Comparison of ENCODE assay signal across 8 cellular contexts in genomic region chr19:46347985-46348384, GRCh38. TPM values are rescaled to one million over a fixed set of nuclear protein-coding genes. Genes with fewer than 3 reads are reported as not detected.
A peak's percentile ranks its signal among the peaks of the same experiment; 100 is the strongest.
DNase-seq lines count a peak whose midpoint lies in the region; FAIRE-seq and TF ChIP-seq lines count a peak whose summit lies in the region.

No MANE protein-coding gene starts in this region.

- H3K36me3 ChIP-seq in A673 (ENCODE audit: insufficient read depth, low read length, poor library complexity, severe bottlenecking) (no peaks in the 10 kb centered on the region), HEK293 (ENCODE audit: control insufficient read depth in 2 of 2, insufficient read depth in 1 of 2, low read length in 2 of 2) (peaks cover 6 to 35% of the 10 kb centered on the region in 2 experiments; a peak in 2 of 3 replicates), astrocyte (ENCODE audit: insufficient read depth, low read length) (no peaks in the 10 kb centered on the region)

- H3K27ac ChIP-seq in A673 (ENCODE audit: low read depth, low read length, poor library complexity, severe bottlenecking) (no peak overlapping the region), HEK293 (ENCODE audit: extremely low read depth, low read depth, low read length) (no peak overlapping the region), astrocyte (ENCODE audit: low read depth, low read length) (no peak overlapping the region)

- peaks cover 53% of the 10 kb centered on the region for H4K20me1 ChIP-seq in astrocyte (ENCODE audit: insufficient read depth, low read length)

- no peaks in the 10 kb centered on the region for H3K27me3 Mint-ChIP-seq in astrocyte (ENCODE audit: low read depth, unreplicated experiment)
- H3K27me3 Mint-ChIP-seq in mesothelial cell of epicardium (ENCODE audit: low read depth): no peaks in the 10 kb centered on the region

- H3K9ac ChIP-seq in astrocyte (ENCODE audit: low read length): peak overlapping the region; percentile 96

- peaks cover 20% of the 10 kb centered on the region for H3K4me1 ChIP-seq in A673 (ENCODE audit: insufficient read depth, low read length, poor library complexity, severe bottlenecking)
- peaks cover 19% of the 10 kb centered on the region for H3K4me1 ChIP-seq in HEK293 (ENCODE audit: control insufficient read depth, insufficient read depth, low read length)
- H3K4me1 ChIP-seq in astrocyte (ENCODE audit: insufficient read depth, low read length): peaks cover 33% of the 10 kb centered on the region

- peaks cover 61% of the 10 kb centered on the region for H3K79me2 ChIP-seq in astrocyte (ENCODE audit: insufficient read depth, low read length)

- H3K27ac Mint-ChIP-seq in astrocyte (ENCODE audit: unreplicated experiment): peak overlapping the region; percentile 85
- peak overlapping the region; percentile 65 for H3K27ac Mint-ChIP-seq in mesothelial cell of epicardium

- H3K4me3 Mint-ChIP-seq in astrocyte (ENCODE audit: unreplicated experiment) (peak overlapping the region; percentile 97), mesothelial cell of epicardium (peak overlapping the region; percentile 96)

- H2AFZ ChIP-seq in astrocyte (ENCODE audit: low read depth, low read length): no peak overlapping the region

- no peak for DNase-seq in A673 (ENCODE audit: low spot score)
- DNase-seq in astrocyte (ENCODE audit: low read depth): no peak
- no peak for DNase-seq in mesothelial cell of epicardium (ENCODE audit: low spot score in 2 of 2, unreplicated experiment in 2 of 2)
- DNase-seq in frontal cortex (ENCODE audit: low spot score in 2 of 2): no peak
- no peak for DNase-seq in HEK293T (ENCODE audit: extremely low spot score)
- DNase-seq in activated CD4-positive, CD25-positive, alpha-beta regulatory T cell treated with anti-CD3 and anti-CD28 coated beads, Interleukin-2, amount 50 U/mL, for 72 hours: no peak
- no peak for DNase-seq in kidney glomerular epithelial cell (lab: John Stamatoyannopoulos, UW)

- no peak for TF ChIP-seq CTCF in A673 (conservative IDR thresholded peaks at IDR 0.05; ENCODE audit: low read depth, low read length)
- TF ChIP-seq CTCF in HEK293 (tag by site-specific recombination; IDR thresholded peaks at IDR 0.05): no peak
- TF ChIP-seq CTCF in astrocyte (IDR thresholded peaks at IDR 0.05; ENCODE audit: insufficient read depth, low read depth, low read length): no peak
- TF ChIP-seq CTCF in mesothelial cell of epicardium (IDR thresholded peaks at IDR 0.05; ENCODE audit: unreplicated experiment): no peak

- no TSS peak for BruUV-seq in A673 (replicated peaks; lab: Mats Ljungman, UMichigan)

- H3K9me3 Mint-ChIP-seq in astrocyte (ENCODE audit: unreplicated experiment): no peaks in the 10 kb centered on the region
- H3K9me3 Mint-ChIP-seq in mesothelial cell of epicardium: no peaks in the 10 kb centered on the region

- H3K36me3 Mint-ChIP-seq in astrocyte (ENCODE audit: low read depth, unreplicated experiment) (peaks cover 10% of the 10 kb centered on the region), mesothelial cell of epicardium (peaks cover 10% of the 10 kb centered on the region)

- FAIRE-seq in astrocyte (lab: Jason Lieb, UNC) (no peak), frontal cortex (lab: Jason Lieb, UNC) (no peak)

- POLR2A ChIA-PET in A673 (lab: Charles Lee; ENCODE audit: low non-redundant PET) (no interaction called here), HEK293 (lab: Yijun Ruan, JAX) (no interaction called here), HEK293T (lab: Yijun Ruan, JAX) (no interaction called here)

- intact Hi-C loops in A673 (cut with micrococcal nuclease; ENCODE audit: unreplicated experiment): no loop called here

- H3K27me3 ChIP-seq in A673 (replicated peaks; ENCODE audit: insufficient read depth, low read depth, low read length, poor library complexity) (no peaks in the 10 kb centered on the region), astrocyte (ENCODE audit: insufficient read depth, low read length) (peaks cover 2% of the 10 kb centered on the region)

- CTCF ChIA-PET in A673 (lab: Charles Lee) (interaction anchor here (0.5 to 0.7 kb wide), 2 partner anchors 52 to 178 kb away, joined by 3 to 5 read pairs; no protein-coding TSS in a partner anchor), HEK293 (lab: Yijun Ruan, JAX) (interaction anchor here (0.5 to 3.1 kb wide), 19 partner anchors 10 to 357 kb away, joined by 3 to 31 read pairs (median 5); no protein-coding TSS in a partner anchor), HEK293T (lab: Yijun Ruan, JAX) (interaction anchor here (0.6 to 1.2 kb wide), 8 partner anchors 9 to 214 kb away, joined by 3 to 6 read pairs (median 4); no protein-coding TSS in a partner anchor)

- H3K9me3 ChIP-seq in A673 (ENCODE audit: low read depth, low read length, poor library complexity, severe bottlenecking) (no peaks in the 10 kb centered on the region), HEK293 (ENCODE audit: control insufficient read depth, insufficient read depth, low read depth, low read length) (no peaks in the 10 kb centered on the region), astrocyte (ENCODE audit: insufficient read depth, low read depth, low read length) (no peaks in the 10 kb centered on the region)

- H3K4me3 ChIP-seq in A673 (ENCODE audit: low read depth, low read length, poor library complexity, severe bottlenecking): peak overlapping the region; percentile 95
- H3K4me3 ChIP-seq in HEK293 (ENCODE audit: low read depth, low read length): peak overlapping the region; percentile 98
- peak overlapping the region; percentile 92 for H3K4me3 ChIP-seq in astrocyte (ENCODE audit: insufficient read depth, low read depth, low read length)

- peak overlapping the region; percentile 93 for H3K4me2 ChIP-seq in astrocyte (ENCODE audit: low read length)

- peaks cover 25% of the 10 kb centered on the region for H3K4me1 Mint-ChIP-seq in astrocyte (ENCODE audit: low read depth, unreplicated experiment)
- H3K4me1 Mint-ChIP-seq in mesothelial cell of epicardium: peaks cover 41% of the 10 kb centered on the region

TF ChIP-seq in HEK293, 187 proteins besides CTCF, POLR2A, EP300 and RAD21:
- TF ChIP-seq ZNF114 (tag by site-specific recombination; IDR thresholded peaks at IDR 0.05) (no peak), ZNF362 (tag by site-specific recombination; IDR thresholded peaks at IDR 0.05) (0 out of 2 replicates have a peak, but pooled peaks have one; percentile 35), ZNF623 (tag by site-specific recombination; IDR thresholded peaks at IDR 0.05) (peak; percentile 91)
TF ChIP-seq in HEK293: peak in this region for 2.

TF ChIP-seq in HEK293T, 16 proteins besides CTCF, POLR2A, EP300 and RAD21:
- TF ChIP-seq LEF1 (IDR thresholded peaks at IDR 0.05; ENCODE audit: borderline replicate concordance): no peak
- no peak for TF ChIP-seq ZNF384 (IDR thresholded peaks at IDR 0.05)
- TF ChIP-seq BHLHE40 (IDR thresholded peaks at IDR 0.05; ENCODE audit: borderline replicate concordance): no peak
- no peak for TF ChIP-seq ELF4 (IDR thresholded peaks at IDR 0.05)
- no peak for TF ChIP-seq PKNOX1 (IDR thresholded peaks at IDR 0.05)
- TF ChIP-seq FOXK2 (IDR thresholded peaks at IDR 0.05): no peak
- TF ChIP-seq CTBP1 (IDR thresholded peaks at IDR 0.05; ENCODE audit: borderline replicate concordance): no peak
- TF ChIP-seq HDGF (IDR thresholded peaks at IDR 0.05; ENCODE audit: borderline replicate concordance): no peak

RNA-seq across cellular contexts. Expression of gene PPP5C, which starts 1.1 kb away (rescaled TPM):
- total RNA-seq in A673 (2021) (157 and 164 TPM in 2 replicates), astrocyte (68.8 and 70.9 TPM in 2 replicates), mesothelial cell of epicardium (80.6 to 86.4 TPM (median 85.2 TPM) in 3 replicates), frontal cortex (67.3 TPM)

RNA-seq across cellular contexts. Expression of gene HIF3A, which starts 51.1 kb away (rescaled TPM):
- total RNA-seq in A673 (2021) (3.0 and 7.4 TPM in 2 replicates), astrocyte (12.6 and 15.6 TPM in 2 replicates), mesothelial cell of epicardium (164 to 175 TPM (median 165 TPM) in 3 replicates), frontal cortex (3.3 TPM)
